In genomic region chr18:8943900-8944870, GRCh38 we compare ENCODE assay signal across 11 cellular contexts.
DNase-seq lines count a peak whose midpoint lies in the region; ATAC-seq and TF ChIP-seq lines count a peak whose summit lies in the region.
"Had no signal": no experiment of that assay in that cellular context is flagged by ENCODE, and none has a peak within 500 bp of the region (broad histone marks: within the 10 kb centered on the region; RNA-seq: fewer than 3 reads in every experiment).

No MANE protein-coding gene starts in this region.

- ATAC-seq in RWPE2 (ENCODE audit: low read depth), result no peak; the same call in 2 of the 3 replicates
- ATAC-seq in mucosa of descending colon, result no peak
- ATAC-seq in sciatic nerve, result no peak

- DNase-seq in G401 (ENCODE audit: low spot score) (peak; percentile 63), RWPE2 (ENCODE audit: low spot score) (no peak), fibroblast of the conjunctiva (ENCODE audit: low read depth) (peak; percentile 27), sigmoid colon (no peak), RPMI8226 (no peak), mucosa of descending colon (no peak), sciatic nerve (ENCODE audit: low spot score) (no peak)
- no peak for DNase-seq in activated CD4-positive, alpha-beta T cell treated with anti-CD3 and anti-CD28 coated beads for 4 hours
- DNase-seq: activated CD4-positive, alpha-beta memory T cell treated with anti-CD3 and anti-CD28 coated beads, Interleukin-2, amount 10 ng/mL, durations not matched to agents 7 days and 5 days; NCI-H2029 had no signal

- no peak for TF ChIP-seq EP300 in sigmoid colon (IDR thresholded peaks at IDR 0.05)

- H3K4me3 ChIP-seq in RWPE2 (ENCODE audit: severe bottlenecking) (no peak overlapping the region), sigmoid colon (no peak overlapping the region), mucosa of descending colon (no peak overlapping the region)
- H3K4me3 ChIP-seq: lung had no signal

- H3K27ac ChIP-seq in RWPE2 (ENCODE audit: poor library complexity, severe bottlenecking) (peak overlapping the region; percentile 89), sigmoid colon (peak overlapping the region in 3 of 4 donors; percentile 46 to 92 (median 91))

- TF ChIP-seq CTCF in RWPE2 (IDR thresholded peaks at IDR 0.05; ENCODE audit: poor library complexity, severe bottlenecking) (no peak), sigmoid colon (IDR thresholded peaks at IDR 0.05) (no peak), mucosa of descending colon (IDR thresholded peaks at IDR 0.05) (no peak)

- intact Hi-C loops in sigmoid colon (cut with DNase I), result no loop called here
- intact Hi-C loops in mucosa of descending colon (cut with DNase I, micrococcal nuclease), result no loop called here
- intact Hi-C loops in sciatic nerve (cut with DNase I), result no loop called here

- peaks cover 29% of the 10 kb centered on the region for H3K4me1 ChIP-seq in RWPE2 (ENCODE audit: insufficient read depth, poor library complexity, severe bottlenecking)
- peaks cover 0 to 28% (median 21%) of the 10 kb centered on the region in 4 donors for H3K4me1 ChIP-seq in sigmoid colon
- no peaks in the 10 kb centered on the region for H3K4me1 ChIP-seq in mucosa of descending colon (ENCODE audit: low read depth)

- TF ChIP-seq POLR2A in sigmoid colon (IDR thresholded peaks at IDR 0.05), result no peak

- H3K9me3 ChIP-seq in RWPE2 (ENCODE audit: severe bottlenecking), result no peaks in the 10 kb centered on the region
- H3K9me3 ChIP-seq in sigmoid colon, result no peaks in the 10 kb centered on the region
- no peaks in the 10 kb centered on the region for H3K9me3 ChIP-seq in mucosa of descending colon

- H3K36me3 ChIP-seq in RWPE2 (ENCODE audit: low read depth) (no peaks in the 10 kb centered on the region), sigmoid colon (no peaks in the 10 kb centered on the region), mucosa of descending colon (ENCODE audit: low read depth) (no peaks in the 10 kb centered on the region)

- no peaks in the 10 kb centered on the region for H3K27me3 ChIP-seq in RWPE2 (ENCODE audit: insufficient read depth, poor library complexity, severe bottlenecking)
- no peaks in the 10 kb centered on the region for H3K27me3 ChIP-seq in sigmoid colon

- in situ Hi-C loops in G401 (cut with HindIII; ENCODE audit: low sequenced_read_pairs), result no loop called here

- 86 to 89% methylated on average over 11 of the region's 11 CpGs for WGBS in sigmoid colon, 2 donors

Comparison
In these comparisons a context has a peak if more than half of its experiments do, and no peak if none do; other contexts are left out.
1. DNase-seq: peak in G401 (single experiment) and fibroblast of the conjunctiva (single experiment); none in RWPE2 (single experiment), sigmoid colon (single experiment), activated CD4-positive, alpha-beta T cell treated with anti-CD3 and anti-CD28 coated beads for 4 hours (0 of 2), RPMI8226 (single experiment), mucosa of descending colon (0 of 3) and sciatic nerve (single experiment).